In genomic region chr7:92633211-92633906, GRCh38 we compare ENCODE assay signal across 8 cellular contexts. TPM values are rescaled to one million over a fixed set of nuclear protein-coding genes. Genes with fewer than 3 reads are reported as not detected.
DNase-seq lines count a peak whose midpoint lies in the region; TF ChIP-seq lines count a peak whose summit lies in the region.

No MANE protein-coding gene starts in this region.

- H3K9ac ChIP-seq in BLaER1 (peak overlapping the region; percentile 27; the same call in 1 of the 2 replicates), colonic mucosa (ENCODE audit: low read depth in 2 of 2, low read length in 2 of 2) (no peak overlapping the region), liver (ENCODE audit: low read depth in 1 of 2, low read length in 2 of 2) (peak overlapping the region in 1 of 2 donors; percentile 19)

- WGBS in liver = 54% methylated on average over 2 of the region's 2 CpGs

- peak in 1 of 2 donors; percentile 33 for TF ChIP-seq RAD21 in liver (IDR thresholded peaks at IDR 0.05)

- H3K4me2 ChIP-seq in BLaER1 = peak overlapping the region; percentile 67

- peaks cover 8% of the 10 kb centered on the region for H3K36me3 Mint-ChIP-seq in type B pancreatic cell

- H3K27ac Mint-ChIP-seq in type B pancreatic cell = peak overlapping the region; percentile 55

- H3K4me1 ChIP-seq in BLaER1 (peaks cover 79% of the 10 kb centered on the region), SJSA1 (replicated peaks) (peaks cover 50% of the 10 kb centered on the region), colonic mucosa (peaks cover 5% of the 10 kb centered on the region), liver (ENCODE audit: control insufficient read depth in 4 of 4, insufficient read depth in 4 of 4, low read length in 3 of 4) (peaks cover 0 to 17% (median 9%) of the 10 kb centered on the region in 4 donors)

- peaks cover 17% of the 10 kb centered on the region for H3K36me3 ChIP-seq in BLaER1
- H3K36me3 ChIP-seq in SJSA1 = peaks cover 18% of the 10 kb centered on the region
- no peaks in the 10 kb centered on the region for H3K36me3 ChIP-seq in colonic mucosa
- H3K36me3 ChIP-seq in liver (ENCODE audit: control insufficient read depth in 4 of 4, insufficient read depth in 3 of 4, low read depth in 1 of 4, low read length in 3 of 4) = peaks cover 0 to under 1% (median 0%) of the 10 kb centered on the region in 4 donors

- peaks cover 27% of the 10 kb centered on the region for H3K4me1 Mint-ChIP-seq in type B pancreatic cell (ENCODE audit: unreplicated experiment)

- no peaks in the 10 kb centered on the region for H4K20me1 ChIP-seq in BLaER1

- H3K27ac ChIP-seq in BLaER1 (peak overlapping the region; percentile 87), SJSA1 (peak overlapping the region; percentile 90), colonic mucosa (peak overlapping the region; percentile 21), liver (ENCODE audit: low read depth in 1 of 2, low read length in 2 of 2) (peak overlapping the region; percentile 21 to 47)

- H3K9me3 ChIP-seq in BLaER1 = peaks cover 6% of the 10 kb centered on the region
- H3K9me3 ChIP-seq in SJSA1 (replicated peaks) = no peaks in the 10 kb centered on the region
- H3K9me3 ChIP-seq in colonic mucosa = no peaks in the 10 kb centered on the region
- no peaks in the 10 kb centered on the region for H3K9me3 ChIP-seq in liver (ENCODE audit: control insufficient read depth in 4 of 4, low read length in 3 of 4)

- H3K27me3 ChIP-seq in BLaER1 (no peaks in the 10 kb centered on the region), SJSA1 (replicated peaks) (no peaks in the 10 kb centered on the region), colonic mucosa (no peaks in the 10 kb centered on the region), liver (ENCODE audit: control insufficient read depth in 4 of 4, insufficient read depth in 4 of 4, low read length in 3 of 4) (no peaks in the 10 kb centered on the region)

- DNase-seq in HCEC 1CT = peak; percentile 89
- DNase-seq in SJSA1 (ENCODE audit: low read depth in 1 of 2, low spot score in 2 of 2) = peak; percentile 76 to 95
- peak; percentile 56 for DNase-seq in colonic mucosa
- DNase-seq in type B pancreatic cell (ENCODE audit: extremely low spot score, unreplicated experiment) = no peak
- no peak for DNase-seq in stimulated activated CD4-positive, alpha-beta T cell treated with anti-CD3 and anti-CD28 coated beads, Interleukin-2, amount 100 ng/mL, for 48 hours
- no peak for DNase-seq in activated effector memory CD4-positive, alpha-beta T cell treated with Interleukin-2 at 50 U/mL for 16 hours

- H3K9me3 Mint-ChIP-seq in type B pancreatic cell = no peaks in the 10 kb centered on the region

- peak overlapping the region; percentile 13 for H3K4me3 Mint-ChIP-seq in type B pancreatic cell

- H3K4me3 ChIP-seq in BLaER1 = no peak overlapping the region
- no peak overlapping the region for H3K4me3 ChIP-seq in SJSA1
- no peak overlapping the region for H3K4me3 ChIP-seq in colonic mucosa
- H3K4me3 ChIP-seq in liver (ENCODE audit: low read depth in 1 of 3, low read length in 3 of 3) = no peak overlapping the region

- H3K27me3 Mint-ChIP-seq in type B pancreatic cell = no peaks in the 10 kb centered on the region

- intact Hi-C loops in colonic mucosa (cut with DNase I) = no loop called here

- TF ChIP-seq CTCF in colonic mucosa (IDR thresholded peaks at IDR 0.05) (no peak), liver (IDR thresholded peaks at IDR 0.05; ENCODE audit: low read depth, low read length, missing input control) (no peak), type B pancreatic cell (conservative IDR thresholded peaks at IDR 0.05) (no peak)

TF ChIP-seq in liver, 16 proteins besides CTCF, POLR2A, EP300 and RAD21:
- TF ChIP-seq HNF4A (conservative IDR thresholded peaks at IDR 0.05) = peak; percentile 56 to 68
- TF ChIP-seq JUND (IDR thresholded peaks at IDR 0.05) = peak; percentile 99 to 100
- TF ChIP-seq ATF3 (IDR thresholded peaks at IDR 0.05) = peak; percentile 94
- TF ChIP-seq SP1 (IDR thresholded peaks at IDR 0.05) = peak; percentile 57
- peak in 1 of 2 donors; percentile 18 for TF ChIP-seq RXRA (IDR thresholded peaks at IDR 0.05)
- TF ChIP-seq GABPA (IDR thresholded peaks at IDR 0.05 in 1 of 2, conservative IDR thresholded peaks at IDR 0.05 in 1 of 2) = peak in 1 of 2 donors; percentile 58
- TF ChIP-seq EGR1 (IDR thresholded peaks at IDR 0.05; ENCODE audit: low read depth in 2 of 2) = peak in 1 of 2 donors; percentile 61
- no peak for TF ChIP-seq NR2F2 (IDR thresholded peaks at IDR 0.05)
- no peak for TF ChIP-seq TAF1 (conservative IDR thresholded peaks at IDR 0.05)
- TF ChIP-seq REST (IDR thresholded peaks at IDR 0.05) = no peak
- TF ChIP-seq FOXA2 (IDR thresholded peaks at IDR 0.05) = peak; percentile 34
- TF ChIP-seq MAX (IDR thresholded peaks at IDR 0.05) = peak; percentile 79
- TF ChIP-seq YY1 (IDR thresholded peaks at IDR 0.05) = peak; percentile 78
- peak; percentile 34 for TF ChIP-seq FOXA1 (IDR thresholded peaks at IDR 0.05)
- TF ChIP-seq ZBTB33 (IDR thresholded peaks at IDR 0.05) = peak; percentile 60
- TF ChIP-seq HNF4G (IDR thresholded peaks at IDR 0.05) = peak; percentile 33

RNA-seq across cellular contexts. Expression of gene FAM133B, which starts 43.2 kb away (rescaled TPM):
- 26.9 and 34.0 TPM in 2 replicates for total RNA-seq in SJSA1 (2014; rRNA removed; shearing (Covaris generic))
- 10 to 100 TPM; 17.2 to 18.2 TPM for total RNA-seq in colonic mucosa
- 10 to 100 TPM; 13.6 to 13.9 TPM for total RNA-seq in liver
- 10 to 100 TPM in 1 of 2 donors, 1 to 10 TPM in 1; 5.2 to 25.0 TPM for polyA plus RNA-seq in liver
- total RNA-seq in type B pancreatic cell (ENCODE audit: low replicate concordance) = 24.6 and 29.1 TPM in 2 replicates

Comparison
In these comparisons a context has a peak if more than half of its experiments do, and no peak if none do; other contexts are left out.
1. H3K27ac ChIP-seq: peak in every context shown above with its lines; median percentile 90 in SJSA1; 87 in BLaER1; 34 in liver; 21 in colonic mucosa.
2. DNase-seq: peak in HCEC 1CT (single experiment), SJSA1 (2 of 2) and colonic mucosa (single experiment); none in type B pancreatic cell (single experiment), stimulated activated CD4-positive, alpha-beta T cell treated with anti-CD3 and anti-CD28 coated beads, Interleukin-2, amount 100 ng/mL, for 48 hours (0 of 2) and activated effector memory CD4-positive, alpha-beta T cell treated with Interleukin-2 at 50 U/mL for 16 hours (single experiment).